1 cellular context compared by ENCODE assay signal in the genomic region with DNA sequence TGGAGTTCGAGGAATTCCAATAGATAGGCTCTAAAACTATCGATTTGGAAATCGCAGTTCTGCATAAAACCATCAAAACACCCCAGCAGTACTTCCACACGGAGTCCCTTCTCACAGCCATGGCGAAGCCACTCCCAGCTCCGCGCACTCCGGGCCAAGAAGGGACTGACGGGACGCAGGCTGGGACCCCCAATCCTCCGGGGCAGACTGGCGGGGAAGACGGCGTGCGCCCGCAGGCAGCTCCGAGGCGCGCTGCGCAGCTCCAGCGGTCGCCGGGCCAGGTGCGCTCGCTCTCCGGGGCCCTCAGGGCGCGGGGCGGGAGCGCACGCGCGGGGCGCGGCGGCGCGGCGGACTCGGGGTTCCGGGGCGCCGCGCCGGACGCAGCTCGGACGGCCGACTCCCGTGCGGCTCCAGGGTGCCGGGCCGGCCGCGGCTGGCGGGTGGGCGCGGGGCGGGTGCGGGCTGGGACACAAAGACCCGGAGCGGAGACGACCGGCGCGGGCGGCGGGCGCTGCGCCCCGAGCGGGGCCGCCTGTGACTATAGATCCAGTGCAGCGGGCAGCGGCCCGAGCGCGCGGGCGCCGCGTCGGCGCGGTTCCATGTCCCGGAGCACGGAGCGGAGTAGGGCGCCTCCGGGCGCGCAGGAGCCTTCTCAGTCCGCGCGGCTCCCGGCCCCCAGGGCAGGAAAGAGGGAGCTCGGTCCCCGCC.
TF ChIP-seq lines count a peak whose summit lies in the region.

No MANE protein-coding gene starts in this region.

TF ChIP-seq in GM12878, 131 proteins besides CTCF, POLR2A, EP300 and RAD21:
- no peak for TF ChIP-seq NRF1 (conservative IDR thresholded peaks at IDR 0.05; ENCODE audit: low read depth, low read length)
- no peak for TF ChIP-seq BHLHE40 (IDR thresholded peaks at IDR 0.05; ENCODE audit: borderline replicate concordance in 1 of 2, low read depth in 2 of 2, low read length in 1 of 2)
- no peak for TF ChIP-seq ZNF384 (IDR thresholded peaks at IDR 0.05; ENCODE audit: borderline replicate concordance, low read depth, low read length)
